33 cellular contexts compared by ENCODE assay signal in genomic region chr5:62190931-62191330, GRCh38.
"Had no signal": no experiment of that assay in that cellular context is flagged by ENCODE, and none has a peak within 500 bp of the region (broad histone marks: within the 10 kb centered on the region; RNA-seq: fewer than 3 reads in every experiment).

No MANE protein-coding gene starts in this region.

- H3K27me3 ChIP-seq: adrenal gland, ascending aorta, body of pancreas, brain microvascular endothelial cell, breast epithelium, cardiac muscle cell had no signal

- H3K36me3 ChIP-seq: adrenal gland, ascending aorta, brain microvascular endothelial cell, breast epithelium, cardiac muscle cell had no signal

- DNase-seq: activated effector memory CD4-positive, alpha-beta T cell treated with anti-CD3 and anti-CD28 coated beads, Interleukin-2, amount 50 U/mL, for 16 hours; activated effector memory CD4-positive, alpha-beta T cell treated with Interleukin-2 at 50 U/mL for 16 hours; activated gamma-delta T cell; activated gamma-delta T cell treated with Interleukin-2 at 50 U/mL for 16 hours; activated naive CD4-positive, alpha-beta T cell; activated naive CD4-positive, alpha-beta T cell treated with anti-CD3 and anti-CD28 coated beads for 36 hours; activated naive CD4-positive, alpha-beta T cell treated with anti-CD3 and anti-CD28 coated beads, Interleukin-2, amount 10 ng/mL, durations not matched to agents 7 days and 5 days; activated naive CD4-positive, alpha-beta T cell treated with anti-CD3 and anti-CD28 coated beads, Interleukin-2, amount 50 U/mL, for 16 hours; activated naive CD4-positive, alpha-beta T cell treated with Interleukin-2 at 50 U/mL for 16 hours; activated naive CD8-positive, alpha-beta T cell treated with anti-CD3 and anti-CD28 coated beads for 36 hours; activated naive CD8-positive, alpha-beta T cell treated with anti-CD3 and anti-CD28 coated beads, Interleukin-2, amount 10 ng/mL, durations not matched to agents 7 days and 5 days; activated naive CD8-positive, alpha-beta T cell treated with anti-CD3 and anti-CD28 coated beads, Interleukin-2, amount 50 U/mL, for 24 hours; activated T-cell treated with anti-CD3 and anti-CD28 coated beads, Interleukin-2, amount 50 U/mL, for 4 hours; activated T-cell treated with anti-CD3 and anti-CD28 coated beads, Interleukin-2, amount 50 U/mL, for 48 hours; activated T-cell treated with anti-CD3 and anti-CD28 coated beads, Interleukin-2, amount 50 U/mL, for 72 hours; adrenal gland; amniotic stem cell; amygdala; anterior cingulate cortex; aorta; body of pancreas; brain microvascular endothelial cell; caudate nucleus; central memory CD4-positive, alpha-beta T cell; cerebellar nuclear complex had no signal

- H3K27ac ChIP-seq: adrenal gland, ascending aorta, body of pancreas, brain microvascular endothelial cell, breast epithelium, cardiac muscle cell had no signal

- ATAC-seq: activated naive CD4-positive, alpha-beta T cell treated with anti-CD3 and anti-CD28 coated beads, Interleukin-2, amount 50 U/mL, for 72 hours; activated naive CD8-positive, alpha-beta T cell treated with anti-CD3 and anti-CD28 coated beads, Interleukin-2, amount 50 U/mL, for 24 hours; activated T-cell treated with anti-CD3 and anti-CD28 coated beads, Interleukin-2, amount 50 U/mL, for 4 hours; activated T-cell treated with anti-CD3 and anti-CD28 coated beads, Interleukin-2, amount 50 U/mL, for 72 hours; activated T-helper 17 cell treated with anti-CD3 and anti-CD28 coated beads, Interleukin-2, amount 50 U/mL, for 72 hours; body of pancreas had no signal

- FAIRE-seq: astrocyte, bronchial epithelial cell, colon had no signal

- H3K4me1 ChIP-seq: adrenal gland, ascending aorta, body of pancreas, breast epithelium had no signal

- H3K9me3 ChIP-seq: adrenal gland, ascending aorta had no signal

- H3K4me3 ChIP-seq: adrenal gland, ascending aorta, body of pancreas, breast epithelium, cardiac muscle cell had no signal
